Comparison of ENCODE assay signal across 30 cellular contexts in genomic region chr2:223474893-223475292, GRCh38.
"Had no signal": no experiment of that assay in that cellular context is flagged by ENCODE, and none has a peak within 500 bp of the region (broad histone marks: within the 10 kb centered on the region; RNA-seq: fewer than 3 reads in every experiment).

No MANE protein-coding gene starts in this region.

- H3K9me3 Mint-ChIP-seq: activated B cell treated with CpG ODN at 0.5 μM for 24 hours; activated CD8-positive, alpha-beta T cell treated with anti-CD3 and anti-CD28 coated beads for 36 hours; activated naive CD4-positive, alpha-beta T cell treated with anti-CD3 and anti-CD28 coated beads, Interleukin-2, amount 50 U/mL, for 24 hours; activated naive CD8-positive, alpha-beta T cell treated with anti-CD3 and anti-CD28 coated beads, Interleukin-2, amount 50 U/mL, for 24 hours; activated T-cell treated with anti-CD3 and anti-CD28 coated beads, Interleukin-2, amount 50 U/mL, for 4 hours; activated T-helper 2 cell treated with anti-CD3 and anti-CD28 coated beads, Interferon-gamma antibody, Interleukin-2, Interleukin-4, amounts not matched to agents 10 μg/mL and 5 μg/mL and 100 μg/mL, durations not matched to agents 14 hours and 24 hours and 36 hours; stimulated activated effector memory CD8-positive, alpha-beta T cell treated with anti-CD3 and anti-CD28 coated beads, Interleukin-12 subunit alpha, Interleukin-12 subunit beta, amount 100 ng/mL, for 72 hours had no signal

- H3K4me1 ChIP-seq: breast epithelium, gastrocnemius medialis, upper lobe of left lung, vagina had no signal

- FAIRE-seq: colon, kidney, small intestine had no signal

- H3K27me3 Mint-ChIP-seq: activated CD8-positive, alpha-beta T cell treated with anti-CD3 and anti-CD28 coated beads for 36 hours; activated naive CD4-positive, alpha-beta T cell treated with anti-CD3 and anti-CD28 coated beads, Interleukin-2, amount 50 U/mL, for 24 hours; central memory CD8-positive, alpha-beta T cell; progenitor cell of endocrine pancreas; T-helper 17 cell had no signal

- H3K27ac Mint-ChIP-seq: activated B cell treated with CpG ODN at 0.5 μM for 24 hours; activated CD8-positive, alpha-beta T cell treated with anti-CD3 and anti-CD28 coated beads for 36 hours; activated naive CD4-positive, alpha-beta T cell treated with anti-CD3 and anti-CD28 coated beads, Interleukin-2, amount 50 U/mL, for 24 hours; activated naive CD8-positive, alpha-beta T cell treated with anti-CD3 and anti-CD28 coated beads, Interleukin-2, amount 50 U/mL, for 24 hours; activated T-helper 2 cell treated with anti-CD3 and anti-CD28 coated beads, Interferon-gamma antibody, Interleukin-2, Interleukin-4, amounts not matched to agents 10 μg/mL and 5 μg/mL and 100 μg/mL, durations not matched to agents 14 hours and 24 hours and 36 hours; immature natural killer cell; natural killer cell treated with Interleukin-12 subunit alpha and Interleukin-12 subunit beta and Interleukin-15 and Interleukin-18, amount 100 ng/mL, for 72 hours; progenitor cell of endocrine pancreas; stimulated activated effector memory CD8-positive, alpha-beta T cell treated with anti-CD3 and anti-CD28 coated beads, Interleukin-12 subunit alpha, Interleukin-12 subunit beta, amount 100 ng/mL, for 72 hours; stimulated activated naive CD8-positive, alpha-beta T cell treated with anti-CD3 and anti-CD28 coated beads, Interleukin-15, Interleukin-2, amounts not matched to agents 100 ng/mL and 50 ng/mL, for 24 hours; T-helper 17 cell had no signal

- H3K27ac ChIP-seq: breast epithelium, gastrocnemius medialis, hepatocyte, neutrophil, ovary, upper lobe of left lung, vagina had no signal

- H3K36me3 ChIP-seq: breast epithelium, gastrocnemius medialis, neutrophil, ovary, upper lobe of left lung, vagina had no signal

- H3K4me3 ChIP-seq: breast epithelium, gastrocnemius medialis, hepatocyte, ovary, upper lobe of left lung, vagina had no signal

- H3K27me3 ChIP-seq: breast epithelium, gastrocnemius medialis, hepatocyte, neutrophil, ovary, upper lobe of left lung, vagina had no signal

- ATAC-seq: activated CD8-positive, alpha-beta T cell treated with anti-CD3 and anti-CD28 coated beads for 36 hours; activated naive CD8-positive, alpha-beta T cell treated with anti-CD3 and anti-CD28 coated beads, Interleukin-2, amount 50 U/mL, for 24 hours; activated T-cell treated with anti-CD3 and anti-CD28 coated beads, Interleukin-2, amount 50 U/mL, for 4 hours; gastrocnemius medialis; left colon; natural killer cell treated with Interleukin-12 subunit alpha and Interleukin-12 subunit beta and Interleukin-15 and Interleukin-18, amount 100 ng/mL, for 72 hours; sciatic nerve; stimulated activated effector memory CD8-positive, alpha-beta T cell treated with anti-CD3 and anti-CD28 coated beads, Interleukin-12 subunit alpha, Interleukin-12 subunit beta, amount 100 ng/mL, for 72 hours; T-helper 17 cell had no signal

- H3K4me3 Mint-ChIP-seq: activated B cell treated with CpG ODN at 0.5 μM for 24 hours; activated CD8-positive, alpha-beta T cell treated with anti-CD3 and anti-CD28 coated beads for 36 hours; activated naive CD4-positive, alpha-beta T cell treated with anti-CD3 and anti-CD28 coated beads, Interleukin-2, amount 50 U/mL, for 24 hours; activated naive CD8-positive, alpha-beta T cell treated with anti-CD3 and anti-CD28 coated beads, Interleukin-2, amount 50 U/mL, for 24 hours; activated T-cell treated with anti-CD3 and anti-CD28 coated beads, Interleukin-2, amount 50 U/mL, for 4 hours; central memory CD8-positive, alpha-beta T cell; immature natural killer cell; natural killer cell treated with Interleukin-12 subunit alpha and Interleukin-12 subunit beta and Interleukin-15 and Interleukin-18, amount 100 ng/mL, for 72 hours; stimulated activated effector memory CD8-positive, alpha-beta T cell treated with anti-CD3 and anti-CD28 coated beads, Interleukin-12 subunit alpha, Interleukin-12 subunit beta, amount 100 ng/mL, for 72 hours; stimulated activated naive CD8-positive, alpha-beta T cell treated with anti-CD3 and anti-CD28 coated beads, Interleukin-15, Interleukin-2, amounts not matched to agents 100 ng/mL and 50 ng/mL, for 24 hours; T-helper 17 cell had no signal

- H3K9me3 ChIP-seq: breast epithelium, gastrocnemius medialis, neutrophil, ovary, upper lobe of left lung, vagina had no signal

- DNase-seq: activated B cell treated with CpG ODN at 0.5 μM for 24 hours; activated CD4-positive, alpha-beta T cell treated with anti-CD3 and anti-CD28 coated beads, Interleukin-2, amount 50 U/mL, for 1 hour; activated CD8-positive, alpha-beta T cell treated with anti-CD3 and anti-CD28 coated beads for 36 hours; activated naive CD8-positive, alpha-beta T cell treated with anti-CD3 and anti-CD28 coated beads, Interleukin-2, amount 50 U/mL, for 24 hours; activated T-cell treated with anti-CD3 and anti-CD28 coated beads, Interleukin-2, amount 50 U/mL, for 4 hours; amygdala; effector CD8-positive, alpha-beta T cell; gastrocnemius medialis; immature natural killer cell; kidney; left colon; ovary; small intestine; stimulated activated CD4-positive, alpha-beta T cell treated with anti-CD3 and anti-CD28 coated beads, Interleukin-4, amount 100 ng/mL, for 24 hours; T-helper 17 cell; T1000; upper lobe of left lung had no signal

- H3K4me1 Mint-ChIP-seq: activated B cell treated with CpG ODN at 0.5 μM for 24 hours; activated naive CD4-positive, alpha-beta T cell treated with anti-CD3 and anti-CD28 coated beads, Interleukin-2, amount 50 U/mL, for 24 hours; activated naive CD8-positive, alpha-beta T cell treated with anti-CD3 and anti-CD28 coated beads, Interleukin-2, amount 50 U/mL, for 24 hours; central memory CD8-positive, alpha-beta T cell; immature natural killer cell; stimulated activated effector memory CD8-positive, alpha-beta T cell treated with anti-CD3 and anti-CD28 coated beads, Interleukin-12 subunit alpha, Interleukin-12 subunit beta, amount 100 ng/mL, for 72 hours; T-helper 17 cell had no signal

- H3K36me3 Mint-ChIP-seq: activated naive CD4-positive, alpha-beta T cell treated with anti-CD3 and anti-CD28 coated beads, Interleukin-2, amount 50 U/mL, for 24 hours; natural killer cell treated with Interleukin-12 subunit alpha and Interleukin-12 subunit beta and Interleukin-15 and Interleukin-18, amount 100 ng/mL, for 72 hours; stimulated activated effector memory CD8-positive, alpha-beta T cell treated with anti-CD3 and anti-CD28 coated beads, Interleukin-12 subunit alpha, Interleukin-12 subunit beta, amount 100 ng/mL, for 72 hours had no signal
